Comparison of ENCODE assay signal across 15 cellular contexts in genomic region chr3:22175899-22176298, GRCh38.
DNase-seq lines count a peak whose midpoint lies in the region; ATAC-seq, FAIRE-seq and TF ChIP-seq lines count a peak whose summit lies in the region.
"Had no signal": no experiment of that assay in that cellular context is flagged by ENCODE, and none has a peak within 500 bp of the region (broad histone marks: within the 10 kb centered on the region; RNA-seq: fewer than 3 reads in every experiment).

No MANE protein-coding gene starts in this region.

- no peak for TF ChIP-seq POLR2A in suprapubic skin (IDR thresholded peaks at IDR 0.05)

- no peak overlapping the region for H3K9ac ChIP-seq in kidney (ENCODE audit: low read length in 2 of 2)

- H3K27ac ChIP-seq in C4-2B (no peak overlapping the region), kidney (ENCODE audit: low read depth in 2 of 2, low read length in 2 of 2) (no peak overlapping the region), suprapubic skin (no peak overlapping the region)

- H3K4me1 Mint-ChIP-seq in WTC11: no peaks in the 10 kb centered on the region
- H3K4me1 Mint-ChIP-seq: CD4-positive, CD25-positive, alpha-beta regulatory T cell; naive thymus-derived CD4-positive, alpha-beta T cell had no signal

- 24% methylated on average over 1 of the region's 1 CpG for WGBS in suprapubic skin

- H3K9me3 ChIP-seq in kidney (ENCODE audit: control insufficient read depth in 1 of 2, low read length in 2 of 2): no peaks in the 10 kb centered on the region
- H3K9me3 ChIP-seq in suprapubic skin: no peaks in the 10 kb centered on the region

- CTCF ChIA-PET in WTC11 (lab: Charles Lee): interaction anchor here (1.0 kb wide), 2 partner anchors 195 to 716 kb away, joined by 3 read pairs; no protein-coding TSS in a partner anchor

- no peaks in the 10 kb centered on the region for H3K36me3 ChIP-seq in kidney (ENCODE audit: control insufficient read depth in 1 of 2, insufficient read depth in 2 of 2, low read length in 2 of 2)
- no peaks in the 10 kb centered on the region for H3K36me3 ChIP-seq in suprapubic skin

- no peaks in the 10 kb centered on the region for H3K27me3 Mint-ChIP-seq in WTC11 (ENCODE audit: low read depth)
- H3K27me3 Mint-ChIP-seq: CD4-positive, CD25-positive, alpha-beta regulatory T cell; naive thymus-derived CD4-positive, alpha-beta T cell had no signal

- POLR2A ChIA-PET in WTC11 (lab: Charles Lee): no interaction called here

- no peaks in the 10 kb centered on the region for H3K4me1 ChIP-seq in kidney (ENCODE audit: control insufficient read depth in 1 of 2, insufficient read depth in 1 of 2, low read depth in 1 of 2, low read length in 2 of 2)
- no peaks in the 10 kb centered on the region for H3K4me1 ChIP-seq in suprapubic skin

- TF ChIP-seq CTCF in C4-2B (conservative IDR thresholded peaks at IDR 0.05) (peak; percentile 26), astrocyte of the spinal cord (IDR thresholded peaks at IDR 0.05; ENCODE audit: low read depth, low read length) (peak; percentile 21), kidney (IDR thresholded peaks at IDR 0.05; ENCODE audit: borderline replicate concordance, extremely low read depth, insufficient read depth) (no peak), WTC11 (IDR thresholded peaks at IDR 0.05) (no peak), suprapubic skin (IDR thresholded peaks at IDR 0.05) (peak in 1 of 2 donors; percentile 2)

- TF ChIP-seq EP300 in suprapubic skin (IDR thresholded peaks at IDR 0.05): no peak

- FAIRE-seq in kidney (lab: Jason Lieb, UNC): peak; percentile 89

- H3K36me3 Mint-ChIP-seq in WTC11: no peaks in the 10 kb centered on the region
- H3K36me3 Mint-ChIP-seq: CD4-positive, CD25-positive, alpha-beta regulatory T cell; naive thymus-derived CD4-positive, alpha-beta T cell had no signal

- intact Hi-C loops in kidney (cut with DNase I): no loop called here

- peak; percentile 27 to 29 for DNase-seq in Kasumi-1 (lab: John Stamatoyannopoulos, UW)
- DNase-seq in astrocyte of the spinal cord (ENCODE audit: low read depth, low spot score): peak; percentile 9
- no peak for DNase-seq in kidney
- DNase-seq in WTC11 (ENCODE audit: low spot score): no peak
- no peak for DNase-seq in suprapubic skin (ENCODE audit: low spot score in 2 of 2)
- DNase-seq: activated CD8-positive, alpha-beta memory T cell treated with anti-CD3 and anti-CD28 coated beads for 24 hours; CD4-positive, CD25-positive, alpha-beta regulatory T cell; naive thymus-derived CD4-positive, alpha-beta T cell; NCI-H1048; NCI-H524; stimulated activated naive CD4-positive, alpha-beta T cell treated with Interleukin-2 at 50 U/mL for 16 hours; T-helper 9 cell had no signal

- no peaks in the 10 kb centered on the region for H3K27me3 ChIP-seq in suprapubic skin

- in situ Hi-C loops in astrocyte of the spinal cord (cut with HindIII; ENCODE audit: low sequenced_read_pairs): no loop called here

- H3K4me3 ChIP-seq in astrocyte of the spinal cord (ENCODE audit: low read depth, low read length) (no peak overlapping the region), kidney (ENCODE audit: low read length in 2 of 2) (no peak overlapping the region), suprapubic skin (no peak overlapping the region)

- ATAC-seq in GM19397 (IDR thresholded peaks at IDR 0.05; ENCODE audit: unreplicated experiment): no peak
- no peak for ATAC-seq in WTC11
- ATAC-seq in GM19035 (IDR thresholded peaks at IDR 0.05; ENCODE audit: unreplicated experiment): no peak
- ATAC-seq: naive thymus-derived CD4-positive, alpha-beta T cell had no signal

- H3K9me3 Mint-ChIP-seq in WTC11: no peaks in the 10 kb centered on the region

- H3K4me3 Mint-ChIP-seq in WTC11: no peak overlapping the region
- H3K4me3 Mint-ChIP-seq: CD4-positive, CD25-positive, alpha-beta regulatory T cell; naive thymus-derived CD4-positive, alpha-beta T cell had no signal

- H3K27ac Mint-ChIP-seq in WTC11: no peak overlapping the region
- H3K27ac Mint-ChIP-seq: CD4-positive, CD25-positive, alpha-beta regulatory T cell; naive thymus-derived CD4-positive, alpha-beta T cell had no signal

TF ChIP-seq in WTC11, 78 proteins besides CTCF, POLR2A, EP300 and RAD21 (continues in another document):
- TF ChIP-seq ZNF138 (CRISPR knock-in tag; conservative IDR thresholded peaks at IDR 0.05) (no peak), SMAD3 (CRISPR knock-in tag; IDR thresholded peaks at IDR 0.05; ENCODE audit: borderline replicate concordance) (no peak), ATF2 (CRISPR knock-in tag; IDR thresholded peaks at IDR 0.05; ENCODE audit: borderline replicate concordance, low read depth) (no peak), ZNF232 (CRISPR knock-in tag; IDR thresholded peaks at IDR 0.05) (no peak), ATF1 (CRISPR knock-in tag; IDR thresholded peaks at IDR 0.05) (no peak), CBFB (CRISPR knock-in tag; IDR thresholded peaks at IDR 0.05; ENCODE audit: low read depth) (no peak), ZNF416 (CRISPR knock-in tag; IDR thresholded peaks at IDR 0.05) (no peak), SP1 (CRISPR knock-in tag; conservative IDR thresholded peaks at IDR 0.05) (no peak), PRDM15 (CRISPR knock-in tag; IDR thresholded peaks at IDR 0.05) (no peak), FOXJ3 (CRISPR knock-in tag; IDR thresholded peaks at IDR 0.05; ENCODE audit: borderline replicate concordance) (no peak)
- TF ChIP-seq, protein P1, sequence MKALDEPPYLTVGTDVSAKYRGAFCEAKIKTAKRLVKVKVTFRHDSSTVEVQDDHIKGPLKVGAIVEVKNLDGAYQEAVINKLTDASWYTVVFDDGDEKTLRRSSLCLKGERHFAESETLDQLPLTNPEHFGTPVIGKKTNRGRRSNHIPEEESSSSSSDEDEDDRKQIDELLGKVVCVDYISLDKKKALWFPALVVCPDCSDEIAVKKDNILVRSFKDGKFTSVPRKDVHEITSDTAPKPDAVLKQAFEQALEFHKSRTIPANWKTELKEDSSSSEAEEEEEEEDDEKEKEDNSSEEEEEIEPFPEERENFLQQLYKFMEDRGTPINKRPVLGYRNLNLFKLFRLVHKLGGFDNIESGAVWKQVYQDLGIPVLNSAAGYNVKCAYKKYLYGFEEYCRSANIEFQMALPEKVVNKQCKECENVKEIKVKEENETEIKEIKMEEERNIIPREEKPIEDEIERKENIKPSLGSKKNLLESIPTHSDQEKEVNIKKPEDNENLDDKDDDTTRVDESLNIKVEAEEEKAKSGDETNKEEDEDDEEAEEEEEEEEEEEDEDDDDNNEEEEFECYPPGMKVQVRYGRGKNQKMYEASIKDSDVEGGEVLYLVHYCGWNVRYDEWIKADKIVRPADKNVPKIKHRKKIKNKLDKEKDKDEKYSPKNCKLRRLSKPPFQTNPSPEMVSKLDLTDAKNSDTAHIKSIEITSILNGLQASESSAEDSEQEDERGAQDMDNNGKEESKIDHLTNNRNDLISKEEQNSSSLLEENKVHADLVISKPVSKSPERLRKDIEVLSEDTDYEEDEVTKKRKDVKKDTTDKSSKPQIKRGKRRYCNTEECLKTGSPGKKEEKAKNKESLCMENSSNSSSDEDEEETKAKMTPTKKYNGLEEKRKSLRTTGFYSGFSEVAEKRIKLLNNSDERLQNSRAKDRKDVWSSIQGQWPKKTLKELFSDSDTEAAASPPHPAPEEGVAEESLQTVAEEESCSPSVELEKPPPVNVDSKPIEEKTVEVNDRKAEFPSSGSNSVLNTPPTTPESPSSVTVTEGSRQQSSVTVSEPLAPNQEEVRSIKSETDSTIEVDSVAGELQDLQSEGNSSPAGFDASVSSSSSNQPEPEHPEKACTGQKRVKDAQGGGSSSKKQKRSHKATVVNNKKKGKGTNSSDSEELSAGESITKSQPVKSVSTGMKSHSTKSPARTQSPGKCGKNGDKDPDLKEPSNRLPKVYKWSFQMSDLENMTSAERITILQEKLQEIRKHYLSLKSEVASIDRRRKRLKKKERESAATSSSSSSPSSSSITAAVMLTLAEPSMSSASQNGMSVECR (CRISPR knock-in tag; IDR thresholded peaks at IDR 0.05; ENCODE audit: borderline replicate concordance): no peak

Comparison
In these comparisons a context has a peak if more than half of its experiments do, and no peak if none do; other contexts are left out.
1. CTCF ChIP-seq: peak in C4-2B (single experiment) and astrocyte of the spinal cord (single experiment); none in kidney (single experiment) and WTC11 (single experiment).
2. DNase-seq: peak in Kasumi-1 (2 of 2) and astrocyte of the spinal cord (single experiment); none in kidney (single experiment), WTC11 (single experiment) and suprapubic skin (0 of 2).